ENCODE assay signal across 23 cellular contexts in genomic region chrX:133726642-133727041, GRCh38.
DNase-seq lines count a peak whose midpoint lies in the region; ATAC-seq, FAIRE-seq and TF ChIP-seq lines count a peak whose summit lies in the region.
"Had no signal": no experiment of that assay in that cellular context is flagged by ENCODE, and none has a peak within 500 bp of the region (broad histone marks: within the 10 kb centered on the region; RNA-seq: fewer than 3 reads in every experiment).

No MANE protein-coding gene starts in this region.

- TF ChIP-seq CTCF in chondrocyte (IDR thresholded peaks at IDR 0.05) = no peak
- TF ChIP-seq CTCF in osteocyte (IDR thresholded peaks at IDR 0.05) = no peak

- peaks cover 23% of the 10 kb centered on the region for H3K4me1 Mint-ChIP-seq in chondrocyte (ENCODE audit: low read depth)
- peaks cover 22% of the 10 kb centered on the region for H3K4me1 Mint-ChIP-seq in osteocyte (ENCODE audit: unreplicated experiment)
- peaks cover 10% of the 10 kb centered on the region for H3K4me1 Mint-ChIP-seq in activated naive CD8-positive, alpha-beta T cell treated with anti-CD3 and anti-CD28 coated beads, Interleukin-2, amount 50 U/mL, for 24 hours

- no peak for FAIRE-seq in GM12892 (lab: Jason Lieb, UNC)
- FAIRE-seq: colon, kidney had no signal

- no peaks in the 10 kb centered on the region for H3K36me3 Mint-ChIP-seq in chondrocyte (ENCODE audit: low read depth)
- H3K36me3 Mint-ChIP-seq in osteocyte (ENCODE audit: unreplicated experiment) = no peaks in the 10 kb centered on the region
- no peaks in the 10 kb centered on the region for H3K36me3 Mint-ChIP-seq in activated naive CD8-positive, alpha-beta T cell treated with anti-CD3 and anti-CD28 coated beads, Interleukin-2, amount 50 U/mL, for 24 hours (ENCODE audit: low read depth)
- H3K36me3 Mint-ChIP-seq: activated naive CD4-positive, alpha-beta T cell treated with anti-CD3 and anti-CD28 coated beads, Interleukin-2, amount 10 ng/mL, durations not matched to agents 7 days and 5 days; natural killer cell treated with Interleukin-12 subunit alpha and Interleukin-12 subunit beta and Interleukin-15 and Interleukin-18, amount 100 ng/mL, for 72 hours had no signal

- H3K9me3 Mint-ChIP-seq in chondrocyte (ENCODE audit: low read depth) = no peaks in the 10 kb centered on the region
- H3K9me3 Mint-ChIP-seq in osteocyte (ENCODE audit: unreplicated experiment) = no peaks in the 10 kb centered on the region
- no peaks in the 10 kb centered on the region for H3K9me3 Mint-ChIP-seq in activated naive CD8-positive, alpha-beta T cell treated with anti-CD3 and anti-CD28 coated beads, Interleukin-2, amount 50 U/mL, for 24 hours
- H3K9me3 Mint-ChIP-seq: activated B cell treated with CpG ODN at 0.5 μM for 24 hours; activated naive CD4-positive, alpha-beta T cell treated with anti-CD3 and anti-CD28 coated beads, Interleukin-2, amount 10 ng/mL, durations not matched to agents 7 days and 5 days; activated T-cell treated with anti-CD3 and anti-CD28 coated beads, Interleukin-2, amount 50 U/mL, for 4 hours; natural killer cell treated with Interleukin-12 subunit alpha and Interleukin-12 subunit beta and Interleukin-15 and Interleukin-18, amount 100 ng/mL, for 72 hours had no signal

- ATAC-seq in activated naive CD8-positive, alpha-beta T cell treated with anti-CD3 and anti-CD28 coated beads, Interleukin-2, amount 50 U/mL, for 24 hours = no peak
- ATAC-seq: activated T-cell treated with anti-CD3 and anti-CD28 coated beads, Interleukin-2, amount 50 U/mL, for 4 hours; natural killer cell treated with Interleukin-12 subunit alpha and Interleukin-12 subunit beta and Interleukin-15 and Interleukin-18, amount 100 ng/mL, for 72 hours; T-helper 17 cell had no signal

- no peak overlapping the region for H3K4me3 Mint-ChIP-seq in chondrocyte (ENCODE audit: unreplicated experiment)
- peak overlapping the region; percentile 4 for H3K4me3 Mint-ChIP-seq in osteocyte (ENCODE audit: unreplicated experiment)
- H3K4me3 Mint-ChIP-seq in activated naive CD8-positive, alpha-beta T cell treated with anti-CD3 and anti-CD28 coated beads, Interleukin-2, amount 50 U/mL, for 24 hours = no peak overlapping the region
- H3K4me3 Mint-ChIP-seq: activated B cell treated with CpG ODN at 0.5 μM for 24 hours; activated naive CD4-positive, alpha-beta T cell treated with anti-CD3 and anti-CD28 coated beads, Interleukin-2, amount 10 ng/mL, durations not matched to agents 7 days and 5 days; activated T-cell treated with anti-CD3 and anti-CD28 coated beads, Interleukin-2, amount 50 U/mL, for 4 hours; natural killer cell treated with Interleukin-12 subunit alpha and Interleukin-12 subunit beta and Interleukin-15 and Interleukin-18, amount 100 ng/mL, for 72 hours; T-helper 17 cell had no signal

- TF ChIP-seq POLR2A in GM12892 (IDR thresholded peaks at IDR 0.05; ENCODE audit: low read depth, low read length) = no peak

- H3K27ac Mint-ChIP-seq in chondrocyte (ENCODE audit: unreplicated experiment) (peak overlapping the region; percentile 86), osteocyte (ENCODE audit: unreplicated experiment) (peak overlapping the region; percentile 80)
- H3K27ac Mint-ChIP-seq in activated naive CD8-positive, alpha-beta T cell treated with anti-CD3 and anti-CD28 coated beads, Interleukin-2, amount 50 U/mL, for 24 hours = no peak overlapping the region
- H3K27ac Mint-ChIP-seq: activated B cell treated with CpG ODN at 0.5 μM for 24 hours; activated naive CD4-positive, alpha-beta T cell treated with anti-CD3 and anti-CD28 coated beads, Interleukin-2, amount 10 ng/mL, durations not matched to agents 7 days and 5 days; natural killer cell treated with Interleukin-12 subunit alpha and Interleukin-12 subunit beta and Interleukin-15 and Interleukin-18, amount 100 ng/mL, for 72 hours; T-helper 17 cell had no signal

- DNase-seq in DMS153 (lab: John Stamatoyannopoulos, UW) (peak; percentile 57), DMS153 treated with DMSO at 0.1 percent for 48 hours (lab: John Stamatoyannopoulos, UW; ENCODE audit: unreplicated experiment) (no peak), HT-29 (ENCODE audit: low spot score) (peak; percentile 69), chondrocyte (ENCODE audit: low spot score) (no peak), osteocyte (ENCODE audit: extremely low spot score, unreplicated experiment) (no peak), GM12892 (ENCODE audit: insufficient read length) (no peak), 8988T (no peak)
- no peak for DNase-seq in activated naive CD8-positive, alpha-beta T cell treated with anti-CD3 and anti-CD28 coated beads, Interleukin-2, amount 50 U/mL, for 24 hours
- DNase-seq: activated B cell treated with CpG ODN at 0.5 μM for 24 hours; activated naive CD4-positive, alpha-beta T cell treated with anti-CD3 and anti-CD28 coated beads, Interleukin-2, amount 10 ng/mL, durations not matched to agents 7 days and 5 days; activated T-cell treated with anti-CD3 and anti-CD28 coated beads, Interleukin-2, amount 50 U/mL, for 4 hours; C1 segment of cervical spinal cord; HCEC 1CT; hypothalamus; kidney; NCI-H1694; Right ventricle myocardium superior; stimulated activated CD4-positive, alpha-beta T cell treated with anti-CD3 and anti-CD28 coated beads, Interleukin-4, amount 100 ng/mL, for 24 hours; stomach; T-helper 17 cell; trophoblast cell had no signal

- H3K27me3 Mint-ChIP-seq in chondrocyte (ENCODE audit: low read depth) = no peaks in the 10 kb centered on the region
- H3K27me3 Mint-ChIP-seq in osteocyte (ENCODE audit: unreplicated experiment) = no peaks in the 10 kb centered on the region
- no peaks in the 10 kb centered on the region for H3K27me3 Mint-ChIP-seq in activated naive CD8-positive, alpha-beta T cell treated with anti-CD3 and anti-CD28 coated beads, Interleukin-2, amount 50 U/mL, for 24 hours
- H3K27me3 Mint-ChIP-seq: activated naive CD4-positive, alpha-beta T cell treated with anti-CD3 and anti-CD28 coated beads, Interleukin-2, amount 10 ng/mL, durations not matched to agents 7 days and 5 days had no signal

Comparison
In these comparisons a context has a peak if more than half of its experiments do, and no peak if none do; other contexts are left out.
1. DNase-seq: peak in DMS153 (single experiment) and HT-29 (single experiment); none in DMS153 treated with DMSO at 0.1 percent for 48 hours (single experiment), chondrocyte (single experiment), osteocyte (single experiment), GM12892 (single experiment), activated naive CD8-positive, alpha-beta T cell treated with anti-CD3 and anti-CD28 coated beads, Interleukin-2, amount 50 U/mL, for 24 hours (single experiment) and 8988T (single experiment).